Comparison of ENCODE assay signal across 1 cellular context in genomic region chr9:129102791-129103594, GRCh38.
TF ChIP-seq lines count a peak whose summit lies in the region.

No MANE protein-coding gene starts in this region.

TF ChIP-seq in HepG2, 621 proteins besides CTCF, POLR2A, EP300 and RAD21:
- TF ChIP-seq XRCC5 (optimal IDR thresholded peaks at IDR 0.05; ENCODE audit: low read length) (peak; percentile 86), RXRB (CRISPR knock-in tag; IDR thresholded peaks at IDR 0.05; ENCODE audit: borderline replicate concordance) (no peak), STAG1 (CRISPR knock-in tag; IDR thresholded peaks at IDR 0.05) (peak; percentile 16; the same call in 1 of the 2 replicates), ZBTB38 (CRISPR knock-in tag; IDR thresholded peaks at IDR 0.05) (peak; percentile 8; the same call in 1 of the 2 replicates), ZNF274 (CRISPR knock-in tag; IDR thresholded peaks at IDR 0.05) (0 out of 2 replicates have a peak, but pooled peaks have one; percentile 39), ZMAT3 (CRISPR knock-in tag; conservative IDR thresholded peaks at IDR 0.05) (0 out of 2 replicates have a peak, but pooled peaks have one; percentile 30), ZBTB20 (CRISPR knock-in tag; IDR thresholded peaks at IDR 0.05; ENCODE audit: borderline replicate concordance, low read depth) (no peak), HNRNPL (IDR thresholded peaks at IDR 0.05; ENCODE audit: low read depth, low read length) (0 out of 2 replicates have a peak, but pooled peaks have one; percentile 26), AHR (CRISPR knock-in tag; IDR thresholded peaks at IDR 0.05) (no peak), ZFX (CRISPR knock-in tag; IDR thresholded peaks at IDR 0.05; ENCODE audit: low read depth) (peak; percentile 37; the same call in 1 of the 2 replicates), ZNF501 (CRISPR knock-in tag; IDR thresholded peaks at IDR 0.05) (0 out of 2 replicates have a peak, but pooled peaks have one; percentile 26), UBTF (CRISPR knock-in tag; IDR thresholded peaks at IDR 0.05) (peak; percentile 21; the same call in 1 of the 2 replicates), SMC3 (IDR thresholded peaks at IDR 0.05; ENCODE audit: low read length) (0 out of 2 replicates have a peak, but pooled peaks have one; percentile 9), ZBTB4 (CRISPR knock-in tag; IDR thresholded peaks at IDR 0.05; ENCODE audit: borderline replicate concordance) (0 out of 2 replicates have a peak, but pooled peaks have one; percentile 41), ZNF609 (CRISPR knock-in tag; IDR thresholded peaks at IDR 0.05; ENCODE audit: borderline replicate concordance) (no peak), KDM2A (CRISPR knock-in tag; IDR thresholded peaks at IDR 0.05; ENCODE audit: borderline replicate concordance, low read depth) (peak; percentile 88)
- TF ChIP-seq, protein P1, sequence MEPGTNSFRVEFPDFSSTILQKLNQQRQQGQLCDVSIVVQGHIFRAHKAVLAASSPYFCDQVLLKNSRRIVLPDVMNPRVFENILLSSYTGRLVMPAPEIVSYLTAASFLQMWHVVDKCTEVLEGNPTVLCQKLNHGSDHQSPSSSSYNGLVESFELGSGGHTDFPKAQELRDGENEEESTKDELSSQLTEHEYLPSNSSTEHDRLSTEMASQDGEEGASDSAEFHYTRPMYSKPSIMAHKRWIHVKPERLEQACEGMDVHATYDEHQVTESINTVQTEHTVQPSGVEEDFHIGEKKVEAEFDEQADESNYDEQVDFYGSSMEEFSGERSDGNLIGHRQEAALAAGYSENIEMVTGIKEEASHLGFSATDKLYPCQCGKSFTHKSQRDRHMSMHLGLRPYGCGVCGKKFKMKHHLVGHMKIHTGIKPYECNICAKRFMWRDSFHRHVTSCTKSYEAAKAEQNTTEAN (CRISPR knock-in tag; conservative IDR thresholded peaks at IDR 0.05), result no peak
- TF ChIP-seq, protein P2, sequence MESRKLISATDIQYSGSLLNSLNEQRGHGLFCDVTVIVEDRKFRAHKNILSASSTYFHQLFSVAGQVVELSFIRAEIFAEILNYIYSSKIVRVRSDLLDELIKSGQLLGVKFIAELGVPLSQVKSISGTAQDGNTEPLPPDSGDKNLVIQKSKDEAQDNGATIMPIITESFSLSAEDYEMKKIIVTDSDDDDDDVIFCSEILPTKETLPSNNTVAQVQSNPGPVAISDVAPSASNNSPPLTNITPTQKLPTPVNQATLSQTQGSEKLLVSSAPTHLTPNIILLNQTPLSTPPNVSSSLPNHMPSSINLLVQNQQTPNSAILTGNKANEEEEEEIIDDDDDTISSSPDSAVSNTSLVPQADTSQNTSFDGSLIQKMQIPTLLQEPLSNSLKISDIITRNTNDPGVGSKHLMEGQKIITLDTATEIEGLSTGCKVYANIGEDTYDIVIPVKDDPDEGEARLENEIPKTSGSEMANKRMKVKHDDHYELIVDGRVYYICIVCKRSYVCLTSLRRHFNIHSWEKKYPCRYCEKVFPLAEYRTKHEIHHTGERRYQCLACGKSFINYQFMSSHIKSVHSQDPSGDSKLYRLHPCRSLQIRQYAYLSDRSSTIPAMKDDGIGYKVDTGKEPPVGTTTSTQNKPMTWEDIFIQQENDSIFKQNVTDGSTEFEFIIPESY (CRISPR knock-in tag; IDR thresholded peaks at IDR 0.05), result peak; percentile 43; the same call in 1 of the 2 replicates
- TF ChIP-seq, protein P3, sequence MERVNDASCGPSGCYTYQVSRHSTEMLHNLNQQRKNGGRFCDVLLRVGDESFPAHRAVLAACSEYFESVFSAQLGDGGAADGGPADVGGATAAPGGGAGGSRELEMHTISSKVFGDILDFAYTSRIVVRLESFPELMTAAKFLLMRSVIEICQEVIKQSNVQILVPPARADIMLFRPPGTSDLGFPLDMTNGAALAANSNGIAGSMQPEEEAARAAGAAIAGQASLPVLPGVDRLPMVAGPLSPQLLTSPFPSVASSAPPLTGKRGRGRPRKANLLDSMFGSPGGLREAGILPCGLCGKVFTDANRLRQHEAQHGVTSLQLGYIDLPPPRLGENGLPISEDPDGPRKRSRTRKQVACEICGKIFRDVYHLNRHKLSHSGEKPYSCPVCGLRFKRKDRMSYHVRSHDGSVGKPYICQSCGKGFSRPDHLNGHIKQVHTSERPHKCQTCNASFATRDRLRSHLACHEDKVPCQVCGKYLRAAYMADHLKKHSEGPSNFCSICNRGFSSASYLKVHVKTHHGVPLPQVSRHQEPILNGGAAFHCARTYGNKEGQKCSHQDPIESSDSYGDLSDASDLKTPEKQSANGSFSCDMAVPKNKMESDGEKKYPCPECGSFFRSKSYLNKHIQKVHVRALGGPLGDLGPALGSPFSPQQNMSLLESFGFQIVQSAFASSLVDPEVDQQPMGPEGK (CRISPR knock-in tag; IDR thresholded peaks at IDR 0.05), result 0 out of 2 replicates have a peak, but pooled peaks have one; percentile 20
- TF ChIP-seq, protein P4, sequence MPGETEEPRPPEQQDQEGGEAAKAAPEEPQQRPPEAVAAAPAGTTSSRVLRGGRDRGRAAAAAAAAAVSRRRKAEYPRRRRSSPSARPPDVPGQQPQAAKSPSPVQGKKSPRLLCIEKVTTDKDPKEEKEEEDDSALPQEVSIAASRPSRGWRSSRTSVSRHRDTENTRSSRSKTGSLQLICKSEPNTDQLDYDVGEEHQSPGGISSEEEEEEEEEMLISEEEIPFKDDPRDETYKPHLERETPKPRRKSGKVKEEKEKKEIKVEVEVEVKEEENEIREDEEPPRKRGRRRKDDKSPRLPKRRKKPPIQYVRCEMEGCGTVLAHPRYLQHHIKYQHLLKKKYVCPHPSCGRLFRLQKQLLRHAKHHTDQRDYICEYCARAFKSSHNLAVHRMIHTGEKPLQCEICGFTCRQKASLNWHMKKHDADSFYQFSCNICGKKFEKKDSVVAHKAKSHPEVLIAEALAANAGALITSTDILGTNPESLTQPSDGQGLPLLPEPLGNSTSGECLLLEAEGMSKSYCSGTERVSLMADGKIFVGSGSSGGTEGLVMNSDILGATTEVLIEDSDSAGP (CRISPR knock-in tag; IDR thresholded peaks at IDR 0.05; ENCODE audit: borderline replicate concordance), result peak; percentile 14; the same call in 1 of the 2 replicates
- TF ChIP-seq, protein P5, sequence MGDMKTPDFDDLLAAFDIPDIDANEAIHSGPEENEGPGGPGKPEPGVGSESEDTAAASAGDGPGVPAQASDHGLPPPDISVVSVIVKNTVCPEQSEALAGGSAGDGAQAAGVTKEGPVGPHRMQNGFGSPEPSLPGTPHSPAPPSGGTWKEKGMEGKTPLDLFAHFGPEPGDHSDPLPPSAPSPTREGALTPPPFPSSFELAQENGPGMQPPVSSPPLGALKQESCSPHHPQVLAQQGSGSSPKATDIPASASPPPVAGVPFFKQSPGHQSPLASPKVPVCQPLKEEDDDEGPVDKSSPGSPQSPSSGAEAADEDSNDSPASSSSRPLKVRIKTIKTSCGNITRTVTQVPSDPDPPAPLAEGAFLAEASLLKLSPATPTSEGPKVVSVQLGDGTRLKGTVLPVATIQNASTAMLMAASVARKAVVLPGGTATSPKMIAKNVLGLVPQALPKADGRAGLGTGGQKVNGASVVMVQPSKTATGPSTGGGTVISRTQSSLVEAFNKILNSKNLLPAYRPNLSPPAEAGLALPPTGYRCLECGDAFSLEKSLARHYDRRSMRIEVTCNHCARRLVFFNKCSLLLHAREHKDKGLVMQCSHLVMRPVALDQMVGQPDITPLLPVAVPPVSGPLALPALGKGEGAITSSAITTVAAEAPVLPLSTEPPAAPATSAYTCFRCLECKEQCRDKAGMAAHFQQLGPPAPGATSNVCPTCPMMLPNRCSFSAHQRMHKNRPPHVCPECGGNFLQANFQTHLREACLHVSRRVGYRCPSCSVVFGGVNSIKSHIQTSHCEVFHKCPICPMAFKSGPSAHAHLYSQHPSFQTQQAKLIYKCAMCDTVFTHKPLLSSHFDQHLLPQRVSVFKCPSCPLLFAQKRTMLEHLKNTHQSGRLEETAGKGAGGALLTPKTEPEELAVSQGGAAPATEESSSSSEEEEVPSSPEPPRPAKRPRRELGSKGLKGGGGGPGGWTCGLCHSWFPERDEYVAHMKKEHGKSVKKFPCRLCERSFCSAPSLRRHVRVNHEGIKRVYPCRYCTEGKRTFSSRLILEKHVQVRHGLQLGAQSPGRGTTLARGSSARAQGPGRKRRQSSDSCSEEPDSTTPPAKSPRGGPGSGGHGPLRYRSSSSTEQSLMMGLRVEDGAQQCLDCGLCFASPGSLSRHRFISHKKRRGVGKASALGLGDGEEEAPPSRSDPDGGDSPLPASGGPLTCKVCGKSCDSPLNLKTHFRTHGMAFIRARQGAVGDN (CRISPR knock-in tag; IDR thresholded peaks at IDR 0.05), result peak; percentile 37; the same call in 1 of the 2 replicates
TF ChIP-seq in HepG2: peak in this region for 16.
